In the genomic region with DNA sequence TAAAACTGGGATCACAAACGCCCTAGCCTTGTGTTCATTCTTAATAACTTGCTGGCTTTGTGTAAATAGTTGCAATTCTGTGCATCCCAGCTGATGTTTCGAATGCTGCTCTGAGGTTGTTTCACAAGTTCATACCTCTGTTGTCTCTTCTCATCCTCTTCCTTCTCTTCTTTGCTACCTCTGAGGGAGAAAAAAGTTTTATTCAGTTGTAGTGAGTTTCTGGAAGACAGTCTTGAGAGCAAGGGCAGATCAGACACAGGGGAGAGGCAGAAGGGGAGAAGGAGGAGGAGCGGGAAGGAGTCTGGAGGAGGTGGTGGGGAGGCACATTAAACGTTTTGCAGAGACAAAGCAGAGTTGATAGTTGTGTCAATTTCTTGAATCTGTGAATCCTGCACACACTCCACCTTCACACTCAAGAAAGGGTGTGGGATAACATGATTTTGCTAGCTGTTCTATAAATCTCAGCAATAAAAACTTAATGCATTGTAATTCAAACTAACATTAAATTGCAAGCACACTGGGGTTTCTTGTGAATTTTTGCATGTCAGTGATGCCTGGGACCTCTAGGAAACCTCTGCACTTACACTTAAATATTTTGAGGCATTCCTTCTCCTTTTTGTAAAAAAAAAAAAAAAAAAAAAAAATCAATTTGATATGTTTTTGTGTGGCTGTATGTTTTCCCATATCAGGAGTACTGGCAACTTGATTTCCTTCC, we compare ENCODE assay signal across 11 cellular contexts. TPM values are rescaled to one million over a fixed set of nuclear protein-coding genes. Genes with fewer than 3 reads are reported as not detected.
A peak's percentile ranks its signal among the peaks of the same experiment; 100 is the strongest.
DNase-seq lines count a peak whose midpoint lies in the region; ATAC-seq, FAIRE-seq and TF ChIP-seq lines count a peak whose summit lies in the region.
"Had no signal": no experiment of that assay in that cellular context is flagged by ENCODE, and none has a peak within 500 bp of the region (broad histone marks: within the 10 kb centered on the region; RNA-seq: fewer than 3 reads in every experiment).

No MANE protein-coding gene starts in this region.

- no peak for TF ChIP-seq RAD21 in H1 (IDR thresholded peaks at IDR 0.05 in 1 of 2, conservative IDR thresholded peaks at IDR 0.05 in 1 of 2; ENCODE audit: low read depth in 2 of 2, low read length in 2 of 2)

- H4K20me1 ChIP-seq in H1 (replicated peaks in 1 of 2; ENCODE audit: control insufficient read depth in 1 of 2, insufficient read depth in 2 of 2, low read length in 2 of 2) = peaks cover 8 to 18% of the 10 kb centered on the region in 2 experiments

- H2AK5ac ChIP-seq in H1 (ENCODE audit: low read depth, low read length) (no peak overlapping the region), mesenchymal stem cell (ENCODE audit: low read length, severe bottlenecking) (no peak overlapping the region)

- ATAC-seq in esophagus mucosa = no peak

- intact Hi-C loops in tibial artery (cut with DNase I; ENCODE audit: low total_unique reads) = no loop called here

- no peak for TF ChIP-seq CTCF in H1 (IDR thresholded peaks at IDR 0.05; ENCODE audit: control extremely low read depth in 1 of 3, insufficient read depth in 1 of 3, low read depth in 1 of 3, low read length in 3 of 3)
- TF ChIP-seq CTCF in tibial artery (IDR thresholded peaks at IDR 0.05) = no peak

- H2AFZ ChIP-seq in H1 (ENCODE audit: low read length) (no peak overlapping the region), mesenchymal stem cell (ENCODE audit: low read depth, low read length) (no peak overlapping the region)

- peaks cover 78 to 100% (median 93%) of the 10 kb centered on the region in 4 experiments for H3K27me3 ChIP-seq in H1 (replicated peaks in 1 of 4; ENCODE audit: control insufficient read depth in 3 of 4, extremely low read depth in 1 of 4, insufficient read depth in 3 of 4, low read length in 3 of 4)
- peaks cover 0 to 16% of the 10 kb centered on the region in 2 experiments for H3K27me3 ChIP-seq in mesenchymal stem cell (ENCODE audit: control insufficient read depth in 1 of 2, insufficient read depth in 1 of 2, low read length in 2 of 2)
- H3K27me3 ChIP-seq in tibial artery = no peaks in the 10 kb centered on the region
- H3K27me3 ChIP-seq: SJCRH30 had no signal

- no peak overlapping the region for H3K23ac ChIP-seq in H1 (ENCODE audit: insufficient read length)
- no peak overlapping the region for H3K23ac ChIP-seq in mesenchymal stem cell (ENCODE audit: low read length in 2 of 2)

- CTCF ChIA-PET in H1 (lab: Charles Lee; ENCODE audit: partially characterized antibody) = interaction anchor here (2.0 to 10.4 kb wide), 3 partner anchors 8 to 135 kb away, joined by 8 to 161 read pairs (median 48); a partner anchor contains a TSS

- H3K79me1 ChIP-seq in H1 (ENCODE audit: low read depth, low read length) (no peaks in the 10 kb centered on the region), mesenchymal stem cell (replicated peaks; ENCODE audit: low read length, poor library complexity, severe bottlenecking) (peaks cover 4% of the 10 kb centered on the region)

- no peak overlapping the region for H4K5ac ChIP-seq in H1 (ENCODE audit: insufficient read length, low read depth, low read length)

- 9% methylated on average over 4 of the region's 4 CpGs; no CpG with 5 or more reads in 1 of the 2 experiments for WGBS in H1 (ENCODE audit: extremely low coverage in 1 of 2, insufficient coverage in 1 of 2, insufficient read length in 1 of 2, insufficient replicate concordance in 2 of 2, low coverage in 1 of 2, low lambda C conversion rate in 2 of 2, missing lambda C conversion rate in 1 of 2), 2 experiments
- 10% methylated on average over 2 of the region's 4 CpGs for WGBS in mesenchymal stem cell

- no peak for TF ChIP-seq EP300 in H1 (IDR thresholded peaks at IDR 0.05; ENCODE audit: borderline replicate concordance in 1 of 2, low read depth in 2 of 2, low read length in 2 of 2)

- POLR2A ChIA-PET in H1 (lab: Charles Lee; ENCODE audit: partially characterized antibody) = no interaction called here

- H3K4ac ChIP-seq in H1 (replicated peaks; ENCODE audit: insufficient read length, low read depth, low read length) (no peak overlapping the region), mesenchymal stem cell (ENCODE audit: low read depth in 1 of 2, low read length in 2 of 2) (peak overlapping the region; percentile 52 to 78)

- peak overlapping the region in 1 of 2 experiments; percentile 26; a peak in 2 of 4 replicates for H3K4me2 ChIP-seq in H1 (ENCODE audit: insufficient read depth in 1 of 2, low read depth in 2 of 2, low read length in 2 of 2)
- no peak overlapping the region for H3K4me2 ChIP-seq in mesenchymal stem cell (ENCODE audit: low read length, poor library complexity, severe bottlenecking)

- H2BK20ac ChIP-seq in H1 (ENCODE audit: low read length) = no peak overlapping the region

- H2BK120ac ChIP-seq in H1 (replicated peaks; ENCODE audit: low read depth, low read length) = no peak overlapping the region
- H2BK120ac ChIP-seq in mesenchymal stem cell (ENCODE audit: low read depth, low read length) = peak overlapping the region; percentile 52

- FAIRE-seq in HTR-8/SVneo (lab: Jason Lieb, UNC) (peak; percentile 69), H1 (lab: Jason Lieb, UNC) (peak; percentile 24)

- H3K4me1 ChIP-seq in H1 (replicated peaks in 1 of 4; ENCODE audit: control insufficient read depth in 3 of 4, insufficient read depth in 4 of 4, low read length in 3 of 4) = peaks cover 21 to 57% (median 24%) of the 10 kb centered on the region in 4 experiments
- H3K4me1 ChIP-seq in mesenchymal stem cell (ENCODE audit: control insufficient read depth, insufficient read depth, low read depth, low read length) = peaks cover 24% of the 10 kb centered on the region
- H3K4me1 ChIP-seq in tibial artery = peaks cover 0 to 25% (median 7%) of the 10 kb centered on the region in 4 donors
- H3K4me1 ChIP-seq: SJCRH30 had no signal

- no peaks in the 10 kb centered on the region for H3K9me3 ChIP-seq in H1 (ENCODE audit: insufficient read depth in 2 of 2, low read depth in 1 of 2, low read length in 1 of 2)
- no peaks in the 10 kb centered on the region for H3K9me3 ChIP-seq in mesenchymal stem cell (ENCODE audit: control insufficient read depth, low read length)
- H3K9me3 ChIP-seq in tibial artery = no peaks in the 10 kb centered on the region
- H3K9me3 ChIP-seq: SJCRH30 had no signal

- H3K27ac ChIP-seq in H1 (ENCODE audit: low read depth, low read length) (no peak overlapping the region), mesenchymal stem cell (ENCODE audit: low read length, poor library complexity, severe bottlenecking) (no peak overlapping the region), tibial artery (peak overlapping the region in 1 of 2 donors; percentile 83)
- H3K27ac ChIP-seq: SJCRH30 had no signal

- H3K18ac ChIP-seq in H1 (ENCODE audit: extremely low read depth, low read length) = no peak overlapping the region
- H3K18ac ChIP-seq in mesenchymal stem cell (ENCODE audit: low read depth in 1 of 2, low read length in 2 of 2) = peak overlapping the region; percentile 18 to 67

- H2BK12ac ChIP-seq in H1 (ENCODE audit: low read depth, low read length) = no peak overlapping the region
- H2BK12ac ChIP-seq in mesenchymal stem cell (ENCODE audit: low read length in 2 of 2) = peak overlapping the region; percentile 72 to 75

- H3K4me3 ChIP-seq in H1 (ENCODE audit: extremely low read depth in 1 of 4, insufficient read depth in 2 of 4, low read depth in 3 of 4, low read length in 4 of 4) = 0 out of 8 replicates have a peak overlapping the region, but pooled peaks of 1 of the 4 experiments have one; percentile 19
- peak overlapping the region in 1 of 2 experiments; percentile 85 for H3K4me3 ChIP-seq in mesenchymal stem cell (ENCODE audit: insufficient read depth in 1 of 2, low read depth in 1 of 2, low read length in 2 of 2)
- peak overlapping the region; percentile 68 to 81 for H3K4me3 ChIP-seq in tibial artery
- H3K4me3 ChIP-seq: SJCRH30 had no signal

- H3K9ac ChIP-seq in H1 (replicated peaks in 1 of 4; ENCODE audit: extremely low read depth in 1 of 4, low read depth in 3 of 4, low read length in 3 of 4) (no peak overlapping the region), mesenchymal stem cell (ENCODE audit: low read length) (peak overlapping the region; percentile 99)

- DNase-seq in HTR-8/SVneo (ENCODE audit: insufficient read length, low spot score) (no peak), H1 (ENCODE audit: low read depth in 1 of 2, low spot score in 2 of 2) (no peak), mesenchymal stem cell (peak; percentile 58), tibial artery (no peak), anterior cingulate cortex (lab: John Stamatoyannopoulos, UW) (no peak), NCI-H2081 treated with DMSO at 0.1 percent for 48 hours (lab: John Stamatoyannopoulos, UW) (no peak)
- DNase-seq: activated T-cell treated with anti-CD3 and anti-CD28 coated beads, Interleukin-2, amount 50 U/mL, for 1 hour; Calu3; NCI-H748 treated with DMSO at 0.1 percent for 48 hours; SJCRH30 had no signal

- H3K56ac ChIP-seq in H1 (replicated peaks; ENCODE audit: insufficient read length, low read depth, low read length) = no peak overlapping the region

- H3K23me2 ChIP-seq in H1 (ENCODE audit: low read depth, low read length) = peaks cover 10% of the 10 kb centered on the region; the same call in 1 of the 2 replicates

- no peak overlapping the region for H4K91ac ChIP-seq in H1 (replicated peaks; ENCODE audit: insufficient read length, low read length)
- H4K91ac ChIP-seq in mesenchymal stem cell (ENCODE audit: low read length) = no peak overlapping the region

- no peaks in the 10 kb centered on the region for H3K79me2 ChIP-seq in H1 (ENCODE audit: control insufficient read depth in 1 of 2, insufficient read depth in 2 of 2, low read length in 2 of 2)

- no peak for TF ChIP-seq POLR2A in H1 (IDR thresholded peaks at IDR 0.05; ENCODE audit: control extremely low read depth in 1 of 2, low read depth in 2 of 2, low read length in 2 of 2)

- H3K14ac ChIP-seq in H1 (ENCODE audit: insufficient read length) (no peak overlapping the region), mesenchymal stem cell (ENCODE audit: low read length in 2 of 2) (peak overlapping the region in 1 of 2 experiments; percentile 59)

- H3K36me3 ChIP-seq in H1 (ENCODE audit: control insufficient read depth in 2 of 4, insufficient read depth in 4 of 4, low read length in 3 of 4) (no peaks in the 10 kb centered on the region), mesenchymal stem cell (ENCODE audit: control insufficient read depth in 1 of 2, insufficient read depth in 2 of 2, low read depth in 1 of 2, low read length in 2 of 2) (peaks cover 3 to 13% of the 10 kb centered on the region in 2 experiments), tibial artery (peaks cover 5 to 34% (median 9%) of the 10 kb centered on the region in 3 donors)

- H2BK15ac ChIP-seq in H1 (ENCODE audit: low read length) (no peak overlapping the region), mesenchymal stem cell (ENCODE audit: low read depth, poor library complexity, severe bottlenecking) (no peak overlapping the region)

- H4K8ac ChIP-seq in H1 (ENCODE audit: extremely low read depth, insufficient read depth, low read length) = no peak overlapping the region
- H4K8ac ChIP-seq in mesenchymal stem cell (ENCODE audit: low read length) = no peak overlapping the region

- H2BK5ac ChIP-seq in H1 (ENCODE audit: low read depth, low read length) (no peak overlapping the region), mesenchymal stem cell (ENCODE audit: low read depth, low read length, poor library complexity, severe bottlenecking) (no peak overlapping the region)

RNA-seq across cellular contexts. Expression of a gene that starts 6.9 kb away (rescaled TPM):
- 0.63 and 1.2 TPM in 2 replicates for total RNA-seq in H1 (2021; fragmentation: NEBNext Ultra II Directional; extraction: Animal tissue kit (Norgen Biotek cat#: 25700))
- 0.17 and 0.30 TPM in 2 replicates for polyA plus RNA-seq in H1 (2011; rRNA removed)
- polyA plus RNA-seq in H1 (2011; cell fraction: cytosol; rRNA removed) = 0.14 TPM
- 0.54 TPM for polyA plus RNA-seq in H1 (2011; cell fraction: nucleus; rRNA removed)
- 0.17 to 0.47 TPM (median 0.33 TPM) in 4 replicates for polyA plus RNA-seq in H1 (2012, experiment 1 of 2)
- polyA plus RNA-seq in H1 (2012, experiment 2 of 2) = not detected
- polyA plus RNA-seq in H1 (2013, experiment 1 of 2) = 0.16 TPM
- polyA plus RNA-seq in H1 (2013, experiment 2 of 2) = 0.09 TPM
- polyA minus RNA-seq in H1 (2011; rRNA and poly(A)+ RNA removed) = 0.24 and 1.2 TPM in 2 replicates
- polyA minus RNA-seq in H1 (2011; cell fraction: cytosol; rRNA and poly(A)+ RNA removed) = not detected
- polyA minus RNA-seq in H1 (2011; cell fraction: nucleus; rRNA and poly(A)+ RNA removed) = 1.5 TPM
- 24.4 TPM for polyA plus RNA-seq in mesenchymal stem cell (2013, experiment 1 of 2)
- polyA plus RNA-seq in mesenchymal stem cell (2013, experiment 2 of 2) = 23.5 TPM
- 31.8 TPM for total RNA-seq in esophagus mucosa

Comparison
In these comparisons a context has a peak if more than half of its experiments do, and no peak if none do; other contexts are left out.
1. RNA of a gene that starts 6.9 kb away (total RNA-seq): 31.8 TPM in esophagus mucosa (single experiment); 0.63 to 1.2 TPM in H1; every median in the first group is over 10 times any median in the second.